Comparison of ENCODE assay signal across 2 cellular contexts in genomic region chr10:124433461-124433860, GRCh38. TPM values are rescaled to one million over a fixed set of nuclear protein-coding genes. Genes with fewer than 3 reads are reported as not detected.
"Had no signal": no experiment of that assay in that cellular context is flagged by ENCODE, and none has a peak within 500 bp of the region (broad histone marks: within the 10 kb centered on the region; RNA-seq: fewer than 3 reads in every experiment).

No MANE protein-coding gene starts in this region.

- H3K4me3 ChIP-seq: GM12878 had no signal

- DNase-seq: GF-D8 had no signal

RNA-seq across cellular contexts. Expression of gene NKX1-2, which starts 16.4 kb away (rescaled TPM):
- total RNA-seq: GM12878 had no signal
- polyA plus RNA-seq: GM12878 had no signal
